12 cellular contexts compared by ENCODE assay signal in the genomic region with DNA sequence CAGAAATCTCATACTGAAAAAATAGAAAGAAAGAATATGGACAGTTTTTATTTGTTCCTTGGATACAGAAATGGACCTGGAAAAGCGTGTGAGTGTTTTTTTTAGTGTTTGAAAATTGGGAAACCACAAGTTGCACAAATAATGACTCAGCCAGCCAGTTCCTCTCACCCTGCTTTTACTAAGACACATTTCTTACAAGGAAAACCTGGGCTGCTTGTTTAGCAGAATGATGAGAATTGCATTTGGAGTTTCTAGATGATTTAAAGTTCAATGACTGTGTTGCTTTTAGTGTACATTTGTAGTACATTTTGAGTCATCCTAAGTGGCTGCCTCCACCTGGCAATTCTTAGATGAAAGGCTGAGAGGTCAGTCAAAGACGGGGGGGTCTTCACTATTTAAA.
DNase-seq lines count a peak whose midpoint lies in the region; ATAC-seq and TF ChIP-seq lines count a peak whose summit lies in the region.
"Had no signal": no experiment of that assay in that cellular context is flagged by ENCODE, and none has a peak within 500 bp of the region (broad histone marks: within the 10 kb centered on the region; RNA-seq: fewer than 3 reads in every experiment).

No MANE protein-coding gene starts in this region.

- H3K4me1 ChIP-seq in stomach: peaks cover 0 to 16% (median 0%) of the 10 kb centered on the region in 4 donors

- no peak for TF ChIP-seq EP300 in stomach (IDR thresholded peaks at IDR 0.05)

- no peak for TF ChIP-seq POLR2A in stomach (IDR thresholded peaks at IDR 0.05)

- intact Hi-C loops in stomach (cut with DNase I; ENCODE audit: low total_unique reads): no loop called here

- no peaks in the 10 kb centered on the region for H3K36me3 ChIP-seq in stomach

- ATAC-seq in HG02571 (IDR thresholded peaks at IDR 0.05; ENCODE audit: unreplicated experiment): no peak
- ATAC-seq: HCT116 had no signal

- peak overlapping the region in 2 of 5 donors; percentile 61 to 67 for H3K27ac ChIP-seq in stomach

- 8 to 26% (median 16%) methylated on average over 2 of the region's 2 CpGs for WGBS in stomach, 5 donors

- no peaks in the 10 kb centered on the region for H3K27me3 ChIP-seq in stomach

- H3K4me3 ChIP-seq in fibroblast of the aortic adventitia (ENCODE audit: low read depth, low read length) (no peak overlapping the region), stomach (no peak overlapping the region)

- no peaks in the 10 kb centered on the region for H3K9me3 ChIP-seq in stomach

- DNase-seq in A172 (ENCODE audit: low spot score): peak; percentile 63
- peak; percentile 88 for DNase-seq in H4 (ENCODE audit: low spot score)
- DNase-seq in OCI-M1 (lab: John Stamatoyannopoulos, UW): peak; percentile 52
- DNase-seq in fibroblast of the aortic adventitia (ENCODE audit: low read depth): peak; percentile 10
- no peak for DNase-seq in RPMI8226
- DNase-seq in NCI-H526 (lab: John Stamatoyannopoulos, UW): no peak
- no peak for DNase-seq in stomach
- DNase-seq: ACHN; central memory CD4-positive, alpha-beta T cell; stimulated activated CD8-positive, alpha-beta memory T cell treated with anti-CD3 and anti-CD28 coated beads, Interleukin-4, amount 100 ng/mL, for 48 hours had no signal

- TF ChIP-seq CTCF in fibroblast of the aortic adventitia (IDR thresholded peaks at IDR 0.05; ENCODE audit: insufficient read depth, low read length) (no peak), stomach (IDR thresholded peaks at IDR 0.05) (no peak)

Comparison
In these comparisons a context has a peak if more than half of its experiments do, and no peak if none do; other contexts are left out.
1. DNase-seq: peak in A172 (single experiment), H4 (single experiment), OCI-M1 (single experiment) and fibroblast of the aortic adventitia (single experiment); none in RPMI8226 (single experiment), NCI-H526 (0 of 2) and stomach (single experiment).